Comparison of ENCODE assay signal across 1 cellular context in genomic region chr7:28804990-28805389, GRCh38.
TF ChIP-seq lines count a peak whose summit lies in the region.

No MANE protein-coding gene starts in this region.

TF ChIP-seq in SK-N-SH, 30 proteins besides CTCF, POLR2A, EP300 and RAD21 (continued from another document):
- TF ChIP-seq NFIC (IDR thresholded peaks at IDR 0.05; ENCODE audit: borderline replicate concordance) (peak; percentile 16; the same call in 1 of the 2 replicates), REST (IDR thresholded peaks at IDR 0.05; ENCODE audit: low read depth, low read length) (no peak), YY1 (IDR thresholded peaks at IDR 0.05; ENCODE audit: low read depth) (peak; percentile 45; the same call in 1 of the 2 replicates), MEF2A (IDR thresholded peaks at IDR 0.05; ENCODE audit: borderline replicate concordance, low read depth) (no peak)
